Comparison of ENCODE assay signal across 13 cellular contexts in genomic region chr4:4269856-4270255, GRCh38. TPM values are rescaled to one million over a fixed set of nuclear protein-coding genes. Genes with fewer than 3 reads are reported as not detected.
A peak's percentile ranks its signal among the peaks of the same experiment; 100 is the strongest.
DNase-seq lines count a peak whose midpoint lies in the region; ATAC-seq, FAIRE-seq and TF ChIP-seq lines count a peak whose summit lies in the region.
"Had no signal": no experiment of that assay in that cellular context is flagged by ENCODE, and none has a peak within 500 bp of the region (broad histone marks: within the 10 kb centered on the region; RNA-seq: fewer than 3 reads in every experiment).

No MANE protein-coding gene starts in this region.

- no peaks in the 10 kb centered on the region for H3K9me3 Mint-ChIP-seq in activated CD8-positive, alpha-beta T cell treated with anti-CD3 and anti-CD28 coated beads, Interleukin-2, amount 10 ng/mL, durations not matched to agents 7 days and 5 days (ENCODE audit: insufficient read depth)

- peaks cover 26% of the 10 kb centered on the region for H3K4me1 Mint-ChIP-seq in activated CD8-positive, alpha-beta T cell treated with anti-CD3 and anti-CD28 coated beads, Interleukin-2, amount 10 ng/mL, durations not matched to agents 7 days and 5 days (ENCODE audit: low read depth)

- H3K27me3 ChIP-seq in ACC112 (ENCODE audit: insufficient read depth, low read length) (no peaks in the 10 kb centered on the region), aorta (ENCODE audit: control insufficient read depth in 1 of 2, insufficient read depth in 2 of 2, low read length in 1 of 2) (no peaks in the 10 kb centered on the region)
- H3K27me3 ChIP-seq: body of pancreas had no signal

- WGBS in aorta, 2 donors, result 90 to 92% methylated on average over 4 of the region's 4 CpGs

- peaks cover 15% of the 10 kb centered on the region for H3K4me1 ChIP-seq in ACC112 (ENCODE audit: control insufficient read depth, insufficient read depth, low read length, unreplicated experiment)
- H3K4me1 ChIP-seq in aorta (ENCODE audit: control insufficient read depth in 1 of 2, insufficient read depth in 2 of 2, low read length in 2 of 2), result no peaks in the 10 kb centered on the region
- H3K4me1 ChIP-seq: body of pancreas had no signal

- DNase-seq in HCEC 1CT (peak; percentile 37), fibroblast of villous mesenchyme (ENCODE audit: low read depth) (peak; percentile 44), NCI-H2029 (lab: John Stamatoyannopoulos, UW) (no peak), DMS79 treated with DMSO at 0.1 percent for 48 hours (lab: John Stamatoyannopoulos, UW) (no peak), GM12892 (ENCODE audit: insufficient read length) (no peak), aorta (no peak)
- DNase-seq in activated CD8-positive, alpha-beta T cell treated with anti-CD3 and anti-CD28 coated beads, Interleukin-2, amount 10 ng/mL, durations not matched to agents 7 days and 5 days, result peak; percentile 42
- DNase-seq: midbrain, NCI-H1048 had no signal

- H3K36me3 ChIP-seq in ACC112 (ENCODE audit: insufficient read depth, low read length) (no peaks in the 10 kb centered on the region; the same call in 1 of the 2 replicates), aorta (ENCODE audit: control insufficient read depth in 1 of 2, insufficient read depth in 2 of 2, low read length in 1 of 2) (peaks cover 7 to 9% of the 10 kb centered on the region in 2 donors)

- peak overlapping the region; percentile 64 for H3K27ac ChIP-seq in ACC112 (ENCODE audit: low read depth, low read length)
- no peak overlapping the region for H3K27ac ChIP-seq in aorta (ENCODE audit: low read depth in 1 of 2, low read length in 2 of 2)
- H3K27ac ChIP-seq: C4-2B, VCaP had no signal

- H3K4me3 ChIP-seq in ACC112 (ENCODE audit: low read depth, low read length) (no peak overlapping the region), fibroblast of villous mesenchyme (ENCODE audit: low read depth, low read length) (no peak overlapping the region), aorta (ENCODE audit: low read length in 2 of 2) (no peak overlapping the region)
- H3K4me3 ChIP-seq: body of pancreas had no signal

- peaks cover 63% of the 10 kb centered on the region for H3K36me3 Mint-ChIP-seq in activated CD8-positive, alpha-beta T cell treated with anti-CD3 and anti-CD28 coated beads, Interleukin-2, amount 10 ng/mL, durations not matched to agents 7 days and 5 days (ENCODE audit: low read depth)

- H3K79me2 ChIP-seq in ACC112 (ENCODE audit: control insufficient read depth, insufficient read depth, low read length, unreplicated experiment), result no peaks in the 10 kb centered on the region

- CTCF ChIA-PET in activated CD8-positive, alpha-beta T cell treated with anti-CD3 and anti-CD28 coated beads, Interleukin-2, amount 10 ng/mL, durations not matched to agents 7 days and 5 days (lab: Charles Lee), result interaction anchor here (1.0 kb wide), 1 partner anchor 10 kb away, joined by 7 read pairs; no protein-coding TSS in a partner anchor

- peak overlapping the region; percentile 88 for H3K27ac Mint-ChIP-seq in activated CD8-positive, alpha-beta T cell treated with anti-CD3 and anti-CD28 coated beads, Interleukin-2, amount 10 ng/mL, durations not matched to agents 7 days and 5 days

- FAIRE-seq in GM12892 (lab: Jason Lieb, UNC), result no peak

- peak; percentile 78 for ATAC-seq in activated CD8-positive, alpha-beta T cell treated with anti-CD3 and anti-CD28 coated beads, Interleukin-2, amount 10 ng/mL, durations not matched to agents 7 days and 5 days
- ATAC-seq in aorta (ENCODE audit: low FRiP score), result no peak
- ATAC-seq: body of pancreas had no signal

- intact Hi-C loops in aorta (cut with DNase I), result no loop called here

- no peak for TF ChIP-seq POLR2A in GM12892 (IDR thresholded peaks at IDR 0.05; ENCODE audit: low read depth, low read length)

- H3K9me3 ChIP-seq in aorta (ENCODE audit: control insufficient read depth, low read length), result no peaks in the 10 kb centered on the region
- H3K9me3 ChIP-seq: body of pancreas had no signal

- TF ChIP-seq CTCF in fibroblast of villous mesenchyme (IDR thresholded peaks at IDR 0.05; ENCODE audit: insufficient read depth, low read depth, low read length), result no peak

- peak overlapping the region; percentile 63 for H3K4me3 Mint-ChIP-seq in activated CD8-positive, alpha-beta T cell treated with anti-CD3 and anti-CD28 coated beads, Interleukin-2, amount 10 ng/mL, durations not matched to agents 7 days and 5 days

- H2AFZ ChIP-seq in ACC112 (ENCODE audit: low read length, unreplicated experiment), result no peak overlapping the region

- H3K27me3 Mint-ChIP-seq in activated CD8-positive, alpha-beta T cell treated with anti-CD3 and anti-CD28 coated beads, Interleukin-2, amount 10 ng/mL, durations not matched to agents 7 days and 5 days (ENCODE audit: low read depth), result no peaks in the 10 kb centered on the region

- POLR2A ChIA-PET in activated CD8-positive, alpha-beta T cell treated with anti-CD3 and anti-CD28 coated beads, Interleukin-2, amount 10 ng/mL, durations not matched to agents 7 days and 5 days (lab: Charles Lee), result interaction anchor here (0.7 to 2.0 kb wide), 2 partner anchors 10 to 22 kb away, joined by 5 to 10 read pairs; partner anchors contain the start of gene TMEM128

RNA-seq across cellular contexts. Expression of gene LYAR, which starts 20.1 kb away (rescaled TPM):
- 10 to 100 TPM; 37.7 to 37.9 TPM for total RNA-seq in activated CD8-positive, alpha-beta T cell treated with anti-CD3 and anti-CD28 coated beads, Interleukin-2, amount 10 ng/mL, durations not matched to agents 7 days and 5 days
- total RNA-seq in fibroblast of villous mesenchyme, result 6.1 and 12.1 TPM in 2 replicates
- 45.0 TPM for polyA plus RNA-seq in GM12892 (2012; ENCODE audit: missing spikeins)
- 10 to 100 TPM in 1 of 2 donors, 1 to 10 TPM in 1; 9.6 to 12.1 TPM for total RNA-seq in aorta
- polyA plus RNA-seq in aorta, result 10 to 100 TPM; 12.1 to 14.8 TPM

RNA-seq across cellular contexts. Expression of gene ZBTB49, which starts 20.2 kb away (rescaled TPM):
- 1 to 10 TPM; 5.2 to 6.4 TPM for total RNA-seq in activated CD8-positive, alpha-beta T cell treated with anti-CD3 and anti-CD28 coated beads, Interleukin-2, amount 10 ng/mL, durations not matched to agents 7 days and 5 days
- total RNA-seq in fibroblast of villous mesenchyme (6.4 and 9.9 TPM in 2 replicates), aorta (1 to 10 TPM; 4.9 to 7.4 TPM)
- polyA plus RNA-seq in GM12892 (2012; ENCODE audit: missing spikeins), result 2.2 TPM
- 1 to 10 TPM; 1.4 to 4.8 TPM for polyA plus RNA-seq in aorta

RNA-seq across cellular contexts. Expression of gene TMEM128, which starts 21.8 kb away (rescaled TPM):
- 10 to 100 TPM; 14.0 to 15.9 TPM for total RNA-seq in activated CD8-positive, alpha-beta T cell treated with anti-CD3 and anti-CD28 coated beads, Interleukin-2, amount 10 ng/mL, durations not matched to agents 7 days and 5 days
- 26.7 and 31.5 TPM in 2 replicates for total RNA-seq in fibroblast of villous mesenchyme
- polyA plus RNA-seq in GM12892 (2012; ENCODE audit: missing spikeins), result 28.3 TPM
- 10 to 100 TPM; 14.8 to 15.6 TPM for total RNA-seq in aorta
- 10 to 100 TPM; 21.0 to 27.8 TPM for polyA plus RNA-seq in aorta

RNA-seq across cellular contexts. Expression of gene OTOP1, which starts 43.1 kb away (rescaled TPM):
- total RNA-seq in activated CD8-positive, alpha-beta T cell treated with anti-CD3 and anti-CD28 coated beads, Interleukin-2, amount 10 ng/mL, durations not matched to agents 7 days and 5 days, result not detected
- total RNA-seq in fibroblast of villous mesenchyme, result not detected in 2 replicates
- polyA plus RNA-seq in GM12892 (2012; ENCODE audit: missing spikeins), result not detected
- not detected for total RNA-seq in aorta
- polyA plus RNA-seq in aorta, result not detected
- total RNA-seq: body of pancreas had no signal

Comparison
In these comparisons a context has a peak if more than half of its experiments do, and no peak if none do; other contexts are left out.
1. DNase-seq: peak in HCEC 1CT (single experiment), activated CD8-positive, alpha-beta T cell treated with anti-CD3 and anti-CD28 coated beads, Interleukin-2, amount 10 ng/mL, durations not matched to agents 7 days and 5 days (single experiment) and fibroblast of villous mesenchyme (single experiment); none in NCI-H2029 (single experiment), DMS79 treated with DMSO at 0.1 percent for 48 hours (single experiment), GM12892 (single experiment) and aorta (0 of 2).